Comparison of ENCODE assay signal across 9 cellular contexts in genomic region chr17:45092932-45093430, GRCh38. TPM values are rescaled to one million over a fixed set of nuclear protein-coding genes. Genes with fewer than 3 reads are reported as not detected.
DNase-seq lines count a peak whose midpoint lies in the region; ATAC-seq and TF ChIP-seq lines count a peak whose summit lies in the region.
"Had no signal": no experiment of that assay in that cellular context is flagged by ENCODE, and none has a peak within 500 bp of the region (broad histone marks: within the 10 kb centered on the region; RNA-seq: fewer than 3 reads in every experiment).

No MANE protein-coding gene starts in this region.

- TF ChIP-seq CTCF in lung (IDR thresholded peaks at IDR 0.05; ENCODE audit: control extremely low read depth, extremely low read depth) (no peak), type B pancreatic cell (conservative IDR thresholded peaks at IDR 0.05) (no peak)
- no peak for TF ChIP-seq CTCF in activated CD8-positive, alpha-beta T cell treated with anti-CD3 and anti-CD28 coated beads for 36 hours (IDR thresholded peaks at IDR 0.05)

- no peaks in the 10 kb centered on the region for H3K27me3 Mint-ChIP-seq in type B pancreatic cell
- H3K27me3 Mint-ChIP-seq in activated CD8-positive, alpha-beta T cell treated with anti-CD3 and anti-CD28 coated beads for 36 hours: no peaks in the 10 kb centered on the region

- intact Hi-C loops in activated CD8-positive, alpha-beta T cell treated with anti-CD3 and anti-CD28 coated beads for 36 hours (cut with micrococcal nuclease): no loop called here

- peaks cover 5 to 7% of the 10 kb centered on the region in 2 donors for H3K4me1 ChIP-seq in lung (ENCODE audit: control insufficient read depth in 2 of 2, insufficient read depth in 2 of 2, low read length in 2 of 2)

- no peaks in the 10 kb centered on the region for H3K4me1 Mint-ChIP-seq in type B pancreatic cell (ENCODE audit: unreplicated experiment)
- H3K4me1 Mint-ChIP-seq in activated CD8-positive, alpha-beta T cell treated with anti-CD3 and anti-CD28 coated beads for 36 hours (ENCODE audit: low read depth): peaks cover 2% of the 10 kb centered on the region

- peak overlapping the region; percentile 74 to 86 for H3K27ac ChIP-seq in lung (ENCODE audit: low read depth in 1 of 2, low read length in 1 of 2)
- H3K27ac ChIP-seq: cardiac muscle cell had no signal

- ATAC-seq in lung (ENCODE audit: insufficient read depth, low FRiP score): peak; percentile 98
- no peak for ATAC-seq in activated CD8-positive, alpha-beta T cell treated with anti-CD3 and anti-CD28 coated beads for 36 hours
- ATAC-seq in HG02938 (IDR thresholded peaks at IDR 0.05; ENCODE audit: unreplicated experiment): no peak

- no peak overlapping the region for H3K4me3 Mint-ChIP-seq in type B pancreatic cell
- H3K4me3 Mint-ChIP-seq in activated CD8-positive, alpha-beta T cell treated with anti-CD3 and anti-CD28 coated beads for 36 hours: no peak overlapping the region

- no peaks in the 10 kb centered on the region for H3K9me3 Mint-ChIP-seq in type B pancreatic cell
- H3K9me3 Mint-ChIP-seq in activated CD8-positive, alpha-beta T cell treated with anti-CD3 and anti-CD28 coated beads for 36 hours: no peaks in the 10 kb centered on the region

- POLR2A ChIA-PET in activated CD8-positive, alpha-beta T cell treated with anti-CD3 and anti-CD28 coated beads for 36 hours (lab: Charles Lee): no interaction called here

- CTCF ChIA-PET in activated CD8-positive, alpha-beta T cell treated with anti-CD3 and anti-CD28 coated beads for 36 hours (lab: Charles Lee): no interaction called here

- no peaks in the 10 kb centered on the region for H3K9me3 ChIP-seq in lung (ENCODE audit: control insufficient read depth in 2 of 2, insufficient read depth in 1 of 2, low read length in 1 of 2)

- DNase-seq in NCI-H1092 treated with DMSO at 0.1 percent for 48 hours (lab: John Stamatoyannopoulos, UW) (peak; percentile 81), dermis blood vessel endothelial cell (peak; percentile 98), lung (ENCODE audit: low spot score) (peak; percentile 84), type B pancreatic cell (ENCODE audit: extremely low spot score, unreplicated experiment) (no peak), DMS79 treated with DMSO at 0.1 percent for 48 hours (lab: John Stamatoyannopoulos, UW) (no peak)
- no peak for DNase-seq in activated CD8-positive, alpha-beta T cell treated with anti-CD3 and anti-CD28 coated beads for 36 hours
- DNase-seq in stimulated activated CD4-positive, alpha-beta T cell treated with anti-CD3 and anti-CD28 coated beads, Interleukin-4, amount 100 ng/mL, for 24 hours: no peak

- H3K36me3 Mint-ChIP-seq in type B pancreatic cell: peaks cover 29% of the 10 kb centered on the region
- peaks cover 43% of the 10 kb centered on the region for H3K36me3 Mint-ChIP-seq in activated CD8-positive, alpha-beta T cell treated with anti-CD3 and anti-CD28 coated beads for 36 hours (ENCODE audit: low read depth)

- no peak overlapping the region for H3K4me3 ChIP-seq in lung
- H3K4me3 ChIP-seq: cardiac muscle cell had no signal

- WGBS in lung, 2 donors: 51 to 84% methylated on average over 5 of the region's 5 CpGs

- H3K27me3 ChIP-seq in lung (ENCODE audit: control insufficient read depth, insufficient read depth): no peaks in the 10 kb centered on the region
- H3K27me3 ChIP-seq: cardiac muscle cell had no signal

- peaks cover 15 to 52% of the 10 kb centered on the region in 2 donors for H3K36me3 ChIP-seq in lung (ENCODE audit: control insufficient read depth in 2 of 2, insufficient read depth in 2 of 2, low read length in 2 of 2)

- peak overlapping the region; percentile 13 for H3K27ac Mint-ChIP-seq in type B pancreatic cell
- no peak overlapping the region for H3K27ac Mint-ChIP-seq in activated CD8-positive, alpha-beta T cell treated with anti-CD3 and anti-CD28 coated beads for 36 hours

RNA-seq across cellular contexts. Expression of gene NMT1, which starts 31.9 kb away (rescaled TPM):
- total RNA-seq in dermis blood vessel endothelial cell (69.4 and 79.1 TPM in 2 replicates), lung (100 to 1,000 TPM in 1 of 2 donors, 10 to 100 TPM in 1; 56.9 to 120 TPM), type B pancreatic cell (ENCODE audit: low replicate concordance) (97.0 and 98.8 TPM in 2 replicates)
- 10 to 100 TPM; 37.7 to 41.0 TPM for polyA plus RNA-seq in lung
- 100 to 1,000 TPM; 156 to 169 TPM for total RNA-seq in activated CD8-positive, alpha-beta T cell treated with anti-CD3 and anti-CD28 coated beads for 36 hours

RNA-seq across cellular contexts. Expression of gene PLCD3, which starts 39.3 kb away (rescaled TPM):
- 51.3 and 51.4 TPM in 2 replicates for total RNA-seq in dermis blood vessel endothelial cell
- 10 to 100 TPM in 1 of 2 donors, 1 to 10 TPM in 1; 3.6 to 43.3 TPM for total RNA-seq in lung
- 10 to 100 TPM; 13.6 to 24.2 TPM for polyA plus RNA-seq in lung
- total RNA-seq in type B pancreatic cell (ENCODE audit: low replicate concordance): 45.8 and 56.1 TPM in 2 replicates
- 1 to 10 TPM; 3.9 to 6.6 TPM for total RNA-seq in activated CD8-positive, alpha-beta T cell treated with anti-CD3 and anti-CD28 coated beads for 36 hours

RNA-seq across cellular contexts. Expression of gene DCAKD, which starts 41.5 kb away (rescaled TPM):
- total RNA-seq in dermis blood vessel endothelial cell: 33.8 and 36.4 TPM in 2 replicates
- 10 to 100 TPM; 26.7 to 28.8 TPM for total RNA-seq in lung
- 10 to 100 TPM; 11.8 to 13.6 TPM for polyA plus RNA-seq in lung
- total RNA-seq in type B pancreatic cell (ENCODE audit: low replicate concordance): 40.3 and 57.5 TPM in 2 replicates
- 10 to 100 TPM; 34.3 to 35.8 TPM for total RNA-seq in activated CD8-positive, alpha-beta T cell treated with anti-CD3 and anti-CD28 coated beads for 36 hours

RNA-seq across cellular contexts. Expression of gene ACBD4, which starts 42.5 kb away (rescaled TPM):
- total RNA-seq in dermis blood vessel endothelial cell: 4.5 and 4.9 TPM in 2 replicates
- total RNA-seq in lung: 10 to 100 TPM; 12.6 to 12.7 TPM
- polyA plus RNA-seq in lung: 10 to 100 TPM in 1 of 2 donors, 1 to 10 TPM in 1; 7.8 to 15.7 TPM
- 9.8 and 11.5 TPM in 2 replicates for total RNA-seq in type B pancreatic cell (ENCODE audit: low replicate concordance)
- 10 to 100 TPM; 12.4 to 12.6 TPM for total RNA-seq in activated CD8-positive, alpha-beta T cell treated with anti-CD3 and anti-CD28 coated beads for 36 hours

RNA-seq across cellular contexts. Expression of gene HEXIM1, which starts 55.3 kb away (rescaled TPM):
- 7.0 and 11.0 TPM in 2 replicates for total RNA-seq in dermis blood vessel endothelial cell
- total RNA-seq in lung: 10 to 100 TPM; 25.3 to 34.4 TPM
- 10 to 100 TPM; 14.5 to 18.7 TPM for polyA plus RNA-seq in lung
- 27.5 and 34.5 TPM in 2 replicates for total RNA-seq in type B pancreatic cell (ENCODE audit: low replicate concordance)
- total RNA-seq in activated CD8-positive, alpha-beta T cell treated with anti-CD3 and anti-CD28 coated beads for 36 hours: 10 to 100 TPM; 22.6 to 23.5 TPM

Comparison
In these comparisons a context has a peak if more than half of its experiments do, and no peak if none do; other contexts are left out.
1. DNase-seq: peak in NCI-H1092 treated with DMSO at 0.1 percent for 48 hours (single experiment), dermis blood vessel endothelial cell (single experiment) and lung (single experiment); none in type B pancreatic cell (single experiment), activated CD8-positive, alpha-beta T cell treated with anti-CD3 and anti-CD28 coated beads for 36 hours (single experiment), DMS79 treated with DMSO at 0.1 percent for 48 hours (single experiment) and stimulated activated CD4-positive, alpha-beta T cell treated with anti-CD3 and anti-CD28 coated beads, Interleukin-4, amount 100 ng/mL, for 24 hours (single experiment).